Comparison of ENCODE assay signal across 8 cellular contexts in genomic region chr10:45673074-45673628, GRCh38. TPM values are rescaled to one million over a fixed set of nuclear protein-coding genes. Genes with fewer than 3 reads are reported as not detected.
DNase-seq lines count a peak whose midpoint lies in the region; ATAC-seq and TF ChIP-seq lines count a peak whose summit lies in the region.

No MANE protein-coding gene starts in this region.

- peak; percentile 24 for DNase-seq in GM12865 (ENCODE audit: low read depth)
- no peak for DNase-seq in endothelial cell (ENCODE audit: low spot score)
- DNase-seq in NCI-H524 (lab: John Stamatoyannopoulos, UW): no peak
- DNase-seq in islet precursor cell: no peak
- no peak for DNase-seq in hepatic stellate cell (ENCODE audit: low spot score)

- peak overlapping the region; percentile 91 for H3K27ac Mint-ChIP-seq in endothelial cell (ENCODE audit: unreplicated experiment)

- 0 out of 2 replicates have a peak overlapping the region, but pooled peaks have one; percentile 27 for H3K9ac ChIP-seq in OCI-LY3 (ENCODE audit: low read length)

- peak overlapping the region; percentile 75 for H3K4me2 ChIP-seq in OCI-LY3 (ENCODE audit: low read length)

- ATAC-seq in HG02981 (IDR thresholded peaks at IDR 0.05; ENCODE audit: unreplicated experiment): no peak

- H3K9me3 ChIP-seq in OCI-LY3 (ENCODE audit: insufficient read depth, low read length) (no peaks in the 10 kb centered on the region), neuron (ENCODE audit: low read length) (no peaks in the 10 kb centered on the region)

- peaks cover 18% of the 10 kb centered on the region for H3K27me3 Mint-ChIP-seq in endothelial cell (ENCODE audit: unreplicated experiment)

- H3K4me3 ChIP-seq in GM12865 (ENCODE audit: low read depth, low read length) (peak overlapping the region; percentile 57), OCI-LY3 (ENCODE audit: low read length) (peak overlapping the region; percentile 81), neuron (ENCODE audit: low read length) (peak overlapping the region; percentile 29)

- no peak for TF ChIP-seq CTCF in GM12865 (IDR thresholded peaks at IDR 0.05; ENCODE audit: insufficient read depth, low read depth, low read length, missing control alignments)
- no peak for TF ChIP-seq CTCF in OCI-LY3 (IDR thresholded peaks at IDR 0.05; ENCODE audit: low read depth, low read length)
- TF ChIP-seq CTCF in endothelial cell (IDR thresholded peaks at IDR 0.05; ENCODE audit: unreplicated experiment): no peak

- H4K20me1 ChIP-seq in OCI-LY3 (ENCODE audit: insufficient read depth, low read length): no peaks in the 10 kb centered on the region

- no peaks in the 10 kb centered on the region for H3K27me3 ChIP-seq in OCI-LY3 (ENCODE audit: low read depth, low read length)
- no peaks in the 10 kb centered on the region for H3K27me3 ChIP-seq in neuron (ENCODE audit: insufficient read depth, low read length)

- no peaks in the 10 kb centered on the region for H3K79me2 ChIP-seq in OCI-LY3 (ENCODE audit: low read length)

- no peaks in the 10 kb centered on the region for H3K9me3 Mint-ChIP-seq in endothelial cell (ENCODE audit: unreplicated experiment)

- peak overlapping the region; percentile 85; the same call in 1 of the 2 replicates for H2AFZ ChIP-seq in OCI-LY3 (ENCODE audit: low read depth, low read length)
- peak overlapping the region; percentile 72 for H2AFZ ChIP-seq in neuron (ENCODE audit: low read depth, low read length)

- H3K4me1 Mint-ChIP-seq in endothelial cell (ENCODE audit: unreplicated experiment): peaks cover 17% of the 10 kb centered on the region

- H3K4me3 Mint-ChIP-seq in endothelial cell (ENCODE audit: unreplicated experiment): peak overlapping the region; percentile 19

- H3K4me1 ChIP-seq in OCI-LY3 (ENCODE audit: low read length) (no peaks in the 10 kb centered on the region), neuron (ENCODE audit: insufficient read depth, low read length) (no peaks in the 10 kb centered on the region)

- no peaks in the 10 kb centered on the region for H3K36me3 Mint-ChIP-seq in endothelial cell (ENCODE audit: low read depth, unreplicated experiment)

- H3K36me3 ChIP-seq in OCI-LY3 (replicated peaks; ENCODE audit: low read depth, low read length) (no peaks in the 10 kb centered on the region), neuron (ENCODE audit: insufficient read depth, low read length) (no peaks in the 10 kb centered on the region)

- H3K27ac ChIP-seq in OCI-LY3 (ENCODE audit: low read length): no peak overlapping the region

RNA-seq across cellular contexts. Expression of gene ZFAND4, which starts 0.6 kb away (rescaled TPM):
- 11.9 TPM for total RNA-seq in endothelial cell (ENCODE audit: unreplicated experiment)

RNA-seq across cellular contexts. Expression of gene WASHC2C, which starts 53.9 kb away (rescaled TPM):
- 95.2 TPM for total RNA-seq in endothelial cell (ENCODE audit: unreplicated experiment)

Comparison
In these comparisons a context has a peak if more than half of its experiments do, and no peak if none do; other contexts are left out.
1. H3K4me3 ChIP-seq: peak in every context shown above with its lines; median percentile 81 in OCI-LY3; 57 in GM12865; 29 in neuron.